1 cellular context compared by ENCODE assay signal in genomic region chr6:13574149-13574570, GRCh38.
A peak's percentile ranks its signal among the peaks of the same experiment; 100 is the strongest.
TF ChIP-seq lines count a peak whose summit lies in the region.

No MANE protein-coding gene starts in this region.

TF ChIP-seq in K562, 482 proteins besides CTCF, POLR2A, EP300 and RAD21 (continued from another document and continues in another):
- TF ChIP-seq ZNF830 (CRISPR knock-in tag; IDR thresholded peaks at IDR 0.05): no peak
- peak; percentile 30; the same call in 1 of the 2 replicates for TF ChIP-seq STAG1 (CRISPR knock-in tag; IDR thresholded peaks at IDR 0.05; ENCODE audit: borderline replicate concordance)
- TF ChIP-seq CAMTA2 (CRISPR knock-in tag; conservative IDR thresholded peaks at IDR 0.05): no peak
- no peak for TF ChIP-seq ZNF23 (CRISPR knock-in tag; IDR thresholded peaks at IDR 0.05)
- TF ChIP-seq TEAD2 (tag; IDR thresholded peaks at IDR 0.05): no peak
- peak; percentile 10 for TF ChIP-seq HMGN3 (IDR thresholded peaks at IDR 0.05; ENCODE audit: borderline replicate concordance, extremely low read depth, insufficient read length, low read depth, low read length)
- TF ChIP-seq USF1 (CRISPR knock-in tag; IDR thresholded peaks at IDR 0.05): no peak
- TF ChIP-seq PCBP2 (IDR thresholded peaks at IDR 0.05; ENCODE audit: low read depth, low read length, poor library complexity, severe bottlenecking): no peak
- TF ChIP-seq NFE2 (IDR thresholded peaks at IDR 0.05; ENCODE audit: low read depth): peak; percentile 6; the same call in 1 of the 2 replicates
- TF ChIP-seq KDM2B (CRISPR knock-in tag; IDR thresholded peaks at IDR 0.05): no peak
- TF ChIP-seq LCOR (CRISPR knock-in tag; IDR thresholded peaks at IDR 0.05): no peak
- no peak for TF ChIP-seq PKNOX1 (IDR thresholded peaks at IDR 0.05)
- no peak for TF ChIP-seq RBM17 (IDR thresholded peaks at IDR 0.05; ENCODE audit: borderline replicate concordance, low read depth, low read length)
- no peak for TF ChIP-seq MXD1 (CRISPR knock-in tag; IDR thresholded peaks at IDR 0.05; ENCODE audit: borderline replicate concordance, poor library complexity, severe bottlenecking)
- TF ChIP-seq ZBTB12 (CRISPR knock-in tag; IDR thresholded peaks at IDR 0.05): no peak
- TF ChIP-seq FOXO4 (CRISPR knock-in tag; IDR thresholded peaks at IDR 0.05): no peak
- no peak for TF ChIP-seq ARID2 (IDR thresholded peaks at IDR 0.05)
- TF ChIP-seq FOSL1 (tag; conservative IDR thresholded peaks at IDR 0.05): no peak
- peak; percentile 92 for TF ChIP-seq MEIS2 (IDR thresholded peaks at IDR 0.05; ENCODE audit: partially characterized antibody)
- TF ChIP-seq ARID3A (IDR thresholded peaks at IDR 0.05; ENCODE audit: borderline replicate concordance, low read depth, low read length): 0 out of 2 replicates have a peak, but pooled peaks have one; percentile 22
- TF ChIP-seq MYBL2 (IDR thresholded peaks at IDR 0.05; ENCODE audit: low read depth): no peak
- no peak for TF ChIP-seq MYBL2 (CRISPR knock-in tag; IDR thresholded peaks at IDR 0.05; ENCODE audit: borderline replicate concordance)
- peak; percentile 89; the same call in 1 of the 2 replicates for TF ChIP-seq FOXP1 (CRISPR knock-in tag; IDR thresholded peaks at IDR 0.05)
- no peak for TF ChIP-seq NR1H2 (CRISPR knock-in tag; IDR thresholded peaks at IDR 0.05)
- no peak for TF ChIP-seq PPARD (CRISPR knock-in tag; IDR thresholded peaks at IDR 0.05)
- TF ChIP-seq ZNF24 (IDR thresholded peaks at IDR 0.05): no peak
- no peak for TF ChIP-seq ARHGAP35 (IDR thresholded peaks at IDR 0.05; ENCODE audit: partially characterized antibody)
- TF ChIP-seq TFAP4 (CRISPR knock-in tag; IDR thresholded peaks at IDR 0.05; ENCODE audit: borderline replicate concordance): no peak
- TF ChIP-seq MLLT1 (IDR thresholded peaks at IDR 0.05): no peak
- TF ChIP-seq HDAC1 (IDR thresholded peaks at IDR 0.05): no peak
- TF ChIP-seq ZNF583 (CRISPR knock-in tag; IDR thresholded peaks at IDR 0.05): no peak
- no peak for TF ChIP-seq PHTF2 (CRISPR knock-in tag; IDR thresholded peaks at IDR 0.05)
- TF ChIP-seq MAZ (CRISPR knock-in tag; conservative IDR thresholded peaks at IDR 0.05 in 1 of 2, IDR thresholded peaks at IDR 0.05 in 1 of 2): no peak
- TF ChIP-seq ZNF79 (CRISPR knock-in tag; IDR thresholded peaks at IDR 0.05; ENCODE audit: low read depth): no peak
- no peak for TF ChIP-seq ZNF282 (CRISPR knock-in tag; IDR thresholded peaks at IDR 0.05)
- no peak for TF ChIP-seq RREB1 (CRISPR knock-in tag; IDR thresholded peaks at IDR 0.05)
- TF ChIP-seq GABPB2 (CRISPR knock-in tag; conservative IDR thresholded peaks at IDR 0.05): no peak
- no peak for TF ChIP-seq ZNF586 (CRISPR knock-in tag; conservative IDR thresholded peaks at IDR 0.05)
- TF ChIP-seq CBX5 (IDR thresholded peaks at IDR 0.05; ENCODE audit: borderline replicate concordance, low read depth): no peak
- TF ChIP-seq GMEB1 (CRISPR knock-in tag; IDR thresholded peaks at IDR 0.05): no peak
- TF ChIP-seq BRD9 (IDR thresholded peaks at IDR 0.05; ENCODE audit: low read depth, partially characterized antibody): no peak
- no peak for TF ChIP-seq ZNF707 (CRISPR knock-in tag; conservative IDR thresholded peaks at IDR 0.05)
- TF ChIP-seq BCL6 (CRISPR knock-in tag; IDR thresholded peaks at IDR 0.05): no peak
- TF ChIP-seq ETV6 (IDR thresholded peaks at IDR 0.05; ENCODE audit: borderline replicate concordance in 1 of 2, low read depth in 2 of 2, low read length in 1 of 2): no peak; a peak in 1 of 4 replicates
- TF ChIP-seq ETV6 (CRISPR knock-in tag; IDR thresholded peaks at IDR 0.05; ENCODE audit: borderline replicate concordance): no peak
- peak; percentile 19 for TF ChIP-seq NEUROD1 (IDR thresholded peaks at IDR 0.05; ENCODE audit: borderline replicate concordance, low read depth, low read length, partially characterized antibody)
